In genomic region chr18:73006331-73006730, GRCh38 we compare ENCODE assay signal across 23 cellular contexts.
"Had no signal": no experiment of that assay in that cellular context is flagged by ENCODE, and none has a peak within 500 bp of the region (broad histone marks: within the 10 kb centered on the region; RNA-seq: fewer than 3 reads in every experiment).

No MANE protein-coding gene starts in this region.

- H3K27ac ChIP-seq: body of pancreas, esophagus muscularis mucosa, heart right ventricle, parathyroid adenoma, suprapubic skin, tibial artery had no signal

- ATAC-seq: activated CD4-positive, alpha-beta T cell treated with anti-CD3 and anti-CD28 coated beads for 36 hours; activated CD8-positive, alpha-beta memory T cell treated with anti-CD3 and anti-CD28 coated beads, Interleukin-2, amount 10 ng/mL, durations not matched to agents 7 days and 5 days; activated CD8-positive, alpha-beta T cell treated with anti-CD3 and anti-CD28 coated beads, Interleukin-2, amount 10 ng/mL, durations not matched to agents 7 days and 5 days; activated naive CD4-positive, alpha-beta T cell treated with anti-CD3 and anti-CD28 coated beads, Interleukin-2, amount 50 U/mL, for 72 hours; activated T-cell treated with anti-CD3 and anti-CD28 coated beads, Interleukin-2, amount 50 U/mL, for 72 hours; body of pancreas; heart right ventricle; left ventricle myocardium superior; right cardiac atrium had no signal

- H3K9ac ChIP-seq: parathyroid adenoma had no signal

- H3K9me3 ChIP-seq: body of pancreas, esophagus muscularis mucosa, heart right ventricle, suprapubic skin, tibial artery had no signal

- H3K27ac Mint-ChIP-seq: activated CD4-positive, alpha-beta T cell treated with anti-CD3 and anti-CD28 coated beads for 36 hours; activated CD8-positive, alpha-beta memory T cell treated with anti-CD3 and anti-CD28 coated beads, Interleukin-2, amount 10 ng/mL, durations not matched to agents 7 days and 5 days; activated CD8-positive, alpha-beta T cell treated with anti-CD3 and anti-CD28 coated beads, Interleukin-2, amount 10 ng/mL, durations not matched to agents 7 days and 5 days; activated naive CD4-positive, alpha-beta T cell treated with anti-CD3 and anti-CD28 coated beads, Interleukin-2, amount 50 U/mL, for 72 hours; activated T-cell treated with anti-CD3 and anti-CD28 coated beads, Interleukin-2, amount 50 U/mL, for 72 hours; mesothelial cell of epicardium; nephron progenitor cell; stimulated activated naive B cell treated with anti-CD40 and anti-IgM and Interleukin-4, amounts not matched to agents 10 μg/mL and 1 μg/mL and 100 μg/mL, for 72 hours had no signal

- DNase-seq: activated CD4-positive, alpha-beta T cell treated with anti-CD3 and anti-CD28 coated beads for 36 hours; activated CD4-positive, CD25-positive, alpha-beta regulatory T cell; activated CD8-positive, alpha-beta memory T cell treated with anti-CD3 and anti-CD28 coated beads, Interleukin-2, amount 10 ng/mL, durations not matched to agents 7 days and 5 days; activated CD8-positive, alpha-beta T cell treated with anti-CD3 and anti-CD28 coated beads, Interleukin-2, amount 10 ng/mL, durations not matched to agents 7 days and 5 days; activated naive CD4-positive, alpha-beta T cell; activated T-cell treated with anti-CD3 and anti-CD28 coated beads for 4 hours; activated T-cell treated with anti-CD3 and anti-CD28 coated beads, Interleukin-2, amount 50 U/mL, for 72 hours; body of pancreas; foreskin melanocyte; heart right ventricle; left ventricle myocardium superior; naive B cell; nephron progenitor cell; right cardiac atrium; stimulated activated CD4-positive, alpha-beta T cell treated with anti-CD3 and anti-CD28 coated beads, Interleukin-15, amount 100 ng/mL, for 24 hours; stimulated activated CD4-positive, alpha-beta T cell treated with anti-CD3 and anti-CD28 coated beads, Interleukin-2, amount 100 ng/mL, for 24 hours; stimulated activated naive B cell treated with anti-CD40 and anti-IgM and Interleukin-4, amounts not matched to agents 10 μg/mL and 1 μg/mL and 100 μg/mL, for 72 hours; tibial artery had no signal

- H3K27me3 ChIP-seq: body of pancreas, esophagus muscularis mucosa, heart right ventricle, suprapubic skin, tibial artery had no signal

- H3K4me1 ChIP-seq: body of pancreas, esophagus muscularis mucosa, heart right ventricle, parathyroid adenoma, suprapubic skin, tibial artery had no signal

- H3K4me1 Mint-ChIP-seq: activated CD4-positive, alpha-beta T cell treated with anti-CD3 and anti-CD28 coated beads for 36 hours; activated CD8-positive, alpha-beta memory T cell treated with anti-CD3 and anti-CD28 coated beads, Interleukin-2, amount 10 ng/mL, durations not matched to agents 7 days and 5 days; mesothelial cell of epicardium had no signal

- H2AFZ ChIP-seq: parathyroid adenoma had no signal

- H3K79me2 ChIP-seq: parathyroid adenoma had no signal

- H3K4me3 ChIP-seq: body of pancreas, esophagus muscularis mucosa, heart right ventricle, suprapubic skin, tibial artery had no signal

- H3K36me3 Mint-ChIP-seq: activated CD8-positive, alpha-beta memory T cell treated with anti-CD3 and anti-CD28 coated beads, Interleukin-2, amount 10 ng/mL, durations not matched to agents 7 days and 5 days; mesothelial cell of epicardium; naive B cell had no signal

- H3K4me3 Mint-ChIP-seq: activated CD4-positive, alpha-beta T cell treated with anti-CD3 and anti-CD28 coated beads for 36 hours; activated CD8-positive, alpha-beta memory T cell treated with anti-CD3 and anti-CD28 coated beads, Interleukin-2, amount 10 ng/mL, durations not matched to agents 7 days and 5 days; activated CD8-positive, alpha-beta T cell treated with anti-CD3 and anti-CD28 coated beads, Interleukin-2, amount 10 ng/mL, durations not matched to agents 7 days and 5 days; activated T-cell treated with anti-CD3 and anti-CD28 coated beads, Interleukin-2, amount 50 U/mL, for 72 hours; mesothelial cell of epicardium; nephron progenitor cell; stimulated activated naive B cell treated with anti-CD40 and anti-IgM and Interleukin-4, amounts not matched to agents 10 μg/mL and 1 μg/mL and 100 μg/mL, for 72 hours had no signal

- H3K27me3 Mint-ChIP-seq: activated CD4-positive, alpha-beta T cell treated with anti-CD3 and anti-CD28 coated beads for 36 hours; activated CD8-positive, alpha-beta memory T cell treated with anti-CD3 and anti-CD28 coated beads, Interleukin-2, amount 10 ng/mL, durations not matched to agents 7 days and 5 days; naive B cell; stimulated activated naive B cell treated with anti-CD40 and anti-IgM and Interleukin-4, amounts not matched to agents 10 μg/mL and 1 μg/mL and 100 μg/mL, for 72 hours had no signal

- H3K36me3 ChIP-seq: esophagus muscularis mucosa, heart right ventricle, suprapubic skin, tibial artery had no signal
